Comparison of ENCODE assay signal across 10 cellular contexts in genomic region chr3:68893600-68894239, GRCh38. TPM values are rescaled to one million over a fixed set of nuclear protein-coding genes. Genes with fewer than 3 reads are reported as not detected.
DNase-seq lines count a peak whose midpoint lies in the region; ATAC-seq, FAIRE-seq and TF ChIP-seq lines count a peak whose summit lies in the region.
"Had no signal": no experiment of that assay in that cellular context is flagged by ENCODE, and none has a peak within 500 bp of the region (broad histone marks: within the 10 kb centered on the region; RNA-seq: fewer than 3 reads in every experiment).

No MANE protein-coding gene starts in this region.

- intact Hi-C loops in Calu3 (cut with micrococcal nuclease; ENCODE audit: unreplicated experiment): loop anchor here (1.0 to 5.0 kb wide), 4 partner anchors 79 to 1955 kb away; no protein-coding TSS in a partner anchor

- FAIRE-seq in HTR-8/SVneo (lab: Jason Lieb, UNC) (peak; percentile 23), keratinocyte (lab: Jason Lieb, UNC) (no peak)

- no peaks in the 10 kb centered on the region for H3K9me3 ChIP-seq in keratinocyte (ENCODE audit: control insufficient read depth, low read depth, low read length)
- H3K9me3 ChIP-seq: SJSA1 had no signal

- H3K27ac ChIP-seq in keratinocyte (ENCODE audit: control insufficient read depth, insufficient read depth, low read length): no peak overlapping the region
- H3K27ac ChIP-seq: SJSA1 had no signal

- no peaks in the 10 kb centered on the region for H3K27me3 ChIP-seq in keratinocyte (ENCODE audit: control insufficient read depth, extremely low read depth, insufficient read depth, low read length)
- H3K27me3 ChIP-seq: SJSA1 had no signal

- H3K4me1 Mint-ChIP-seq in Calu3 (ENCODE audit: low read depth, unreplicated experiment) (no peaks in the 10 kb centered on the region), WTC11 (peaks cover 24% of the 10 kb centered on the region)

- H3K9ac ChIP-seq in keratinocyte (ENCODE audit: control insufficient read depth, extremely low read depth, insufficient read depth, low read length): no peak overlapping the region

- H3K4me3 Mint-ChIP-seq in Calu3 (ENCODE audit: low read depth, unreplicated experiment): no peak overlapping the region
- H3K4me3 Mint-ChIP-seq in WTC11: no peak overlapping the region

- peak; percentile 11 for DNase-seq in Calu3
- peak; percentile 10 for DNase-seq in HTR-8/SVneo (ENCODE audit: insufficient read length, low spot score)
- no peak for DNase-seq in WTC11 (ENCODE audit: low spot score)
- no peak for DNase-seq in keratinocyte (ENCODE audit: low read depth, low spot score)

- POLR2A ChIA-PET in WTC11 (lab: Charles Lee): interaction anchor here (0.6 to 1.0 kb wide), 2 partner anchors 39 to 164 kb away, joined by 5 read pairs; partner anchors contain the start of gene TAFA4

- no peak overlapping the region for H3K4me3 ChIP-seq in keratinocyte (ENCODE audit: control insufficient read depth in 2 of 3, extremely low read depth in 1 of 3, insufficient read depth in 2 of 3, low read depth in 1 of 3, low read length in 3 of 3)
- H3K4me3 ChIP-seq: SJSA1 had no signal

- no peaks in the 10 kb centered on the region for H4K20me1 ChIP-seq in keratinocyte (ENCODE audit: control insufficient read depth, extremely low read depth, insufficient read depth, low read length)

- H3K4me1 ChIP-seq in keratinocyte (ENCODE audit: control insufficient read depth, extremely low read depth, insufficient read depth, low read length): no peaks in the 10 kb centered on the region
- H3K4me1 ChIP-seq: SJSA1 had no signal

- BruUV-seq in Calu3 (replicated peaks; lab: Mats Ljungman, UMichigan): no TSS peak

- no peaks in the 10 kb centered on the region for H3K9me1 ChIP-seq in keratinocyte (ENCODE audit: control insufficient read depth, extremely low read depth, insufficient read depth, low read length)

- no peaks in the 10 kb centered on the region for H3K36me3 Mint-ChIP-seq in Calu3 (ENCODE audit: insufficient read depth, unreplicated experiment)
- no peaks in the 10 kb centered on the region for H3K36me3 Mint-ChIP-seq in WTC11

- no peak overlapping the region for H2AFZ ChIP-seq in keratinocyte (ENCODE audit: control insufficient read depth, low read length)

- H3K4me2 ChIP-seq in keratinocyte (ENCODE audit: control insufficient read depth, extremely low read depth, insufficient read depth, low read depth, low read length): no peak overlapping the region

- CTCF ChIA-PET in Calu3 (lab: Charles Lee): interaction anchor here (0.6 to 1.3 kb wide), 5 partner anchors 78 to 1922 kb away, joined by 3 to 16 read pairs (median 3); no protein-coding TSS in a partner anchor
- CTCF ChIA-PET in WTC11 (lab: Charles Lee): interaction anchor here (0.6 to 4.0 kb wide), 27 partner anchors 9 to 1955 kb away, joined by 3 to 44 read pairs (median 5); partner anchors contain the start of gene TAFA4

- H3K27ac Mint-ChIP-seq in Calu3 (ENCODE audit: unreplicated experiment) (no peak overlapping the region), WTC11 (no peak overlapping the region)

- H3K9me3 Mint-ChIP-seq in Calu3 (ENCODE audit: low read depth, unreplicated experiment) (no peaks in the 10 kb centered on the region), WTC11 (peaks cover 1% of the 10 kb centered on the region; the same call in 1 of the 2 replicates)

- TF ChIP-seq CTCF in Calu3 (IDR thresholded peaks at IDR 0.05; ENCODE audit: unreplicated experiment): peak; percentile 24
- peak; percentile 47 for TF ChIP-seq CTCF in WTC11 (IDR thresholded peaks at IDR 0.05)
- TF ChIP-seq CTCF in keratinocyte (optimal IDR thresholded peaks at IDR 0.05 in 1 of 3, IDR thresholded peaks at IDR 0.05 in 1 of 3, conservative IDR thresholded peaks at IDR 0.05 in 1 of 3; ENCODE audit: extremely low read depth in 1 of 3, insufficient read depth in 2 of 3, low read length in 3 of 3): peak in 2 of 3 experiments; percentile 16 to 33

- H3K27me3 Mint-ChIP-seq in Calu3 (ENCODE audit: unreplicated experiment): peaks cover 42% of the 10 kb centered on the region
- H3K27me3 Mint-ChIP-seq in WTC11 (ENCODE audit: low read depth): no peaks in the 10 kb centered on the region

- ATAC-seq in WTC11: no peak
- ATAC-seq in HG03139 (IDR thresholded peaks at IDR 0.05; ENCODE audit: unreplicated experiment): no peak
- no peak for ATAC-seq in GM21786 (IDR thresholded peaks at IDR 0.05; ENCODE audit: unreplicated experiment)
- no peak for ATAC-seq in GM21528 (IDR thresholded peaks at IDR 0.05; ENCODE audit: low FRiP score, unreplicated experiment)
- ATAC-seq in HG02852 (IDR thresholded peaks at IDR 0.05; ENCODE audit: unreplicated experiment): no peak

- no peaks in the 10 kb centered on the region for H3K36me3 ChIP-seq in keratinocyte (ENCODE audit: control insufficient read depth in 2 of 2, extremely low read depth in 1 of 2, insufficient read depth in 2 of 2, low read length in 2 of 2)
- H3K36me3 ChIP-seq: SJSA1 had no signal

- H3K79me2 ChIP-seq in keratinocyte (ENCODE audit: control insufficient read depth, insufficient read depth, low read length): no peaks in the 10 kb centered on the region

- dilution Hi-C loops in keratinocyte (cut with MboI; ENCODE audit: extremely low pct_ligation_motif_present, low sequenced_read_pairs): no loop called here

TF ChIP-seq in WTC11, 78 proteins besides CTCF, POLR2A, EP300 and RAD21:
- TF ChIP-seq ZNF263 (CRISPR knock-in tag; IDR thresholded peaks at IDR 0.05; ENCODE audit: low read depth): no peak

RNA-seq across cellular contexts. Expression of gene TAFA4, which starts 38.6 kb away (rescaled TPM):
- total RNA-seq in Calu3 (2022): 0.69 TPM in 1 of 2 replicates, not detected in the other
- 4.2 to 6.6 TPM (median 6.3 TPM) in 3 replicates for total RNA-seq in WTC11 (2021)
- not detected in 3 replicates for polyA plus RNA-seq in keratinocyte
- not detected for polyA plus RNA-seq in keratinocyte (2011; ENCODE audit: low read depth)
- not detected in 2 replicates for polyA plus RNA-seq in keratinocyte (2011; cell fraction: cytosol; rRNA removed)
- polyA plus RNA-seq in keratinocyte (2011; cell fraction: nucleus; rRNA removed): not detected in 2 replicates
- polyA plus RNA-seq in keratinocyte (2012; ENCODE audit: low replicate concordance): not detected in 2 replicates
- not detected in 3 replicates for polyA minus RNA-seq in keratinocyte
- not detected for polyA minus RNA-seq in keratinocyte (2011; cell fraction: cytosol; rRNA and poly(A)+ RNA removed)
- not detected in 2 replicates for polyA minus RNA-seq in keratinocyte (2011; cell fraction: nucleus; rRNA and poly(A)+ RNA removed)
- total RNA-seq: mononuclear cell, SJSA1 had no signal

Comparison
In these comparisons a context has a peak if more than half of its experiments do, and no peak if none do; other contexts are left out.
1. DNase-seq: peak in Calu3 (single experiment) and HTR-8/SVneo (single experiment); none in WTC11 (single experiment) and keratinocyte (single experiment).
2. Peak in every context shown above with its lines, with median percentiles within 50 percentile points of each other: CTCF ChIP-seq.